In the genomic region with DNA sequence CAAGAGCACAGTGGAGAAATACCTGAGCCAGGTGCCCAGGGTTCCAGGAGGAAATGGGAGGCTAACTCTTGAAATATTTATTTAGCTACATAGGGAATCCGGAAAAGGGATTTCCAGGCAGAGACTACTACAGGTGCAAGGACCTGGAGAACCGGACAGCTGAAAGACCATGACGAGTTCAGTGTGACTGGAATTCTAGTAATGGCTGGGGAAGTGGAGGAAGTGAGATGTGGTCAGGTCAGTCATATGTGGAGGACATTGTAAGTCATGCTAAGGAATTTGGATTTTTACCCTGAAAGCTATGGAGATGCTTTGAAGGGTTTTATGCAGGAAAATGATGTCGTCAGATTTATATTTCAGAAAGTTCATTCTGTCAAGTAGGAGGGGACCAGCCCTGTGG, we compare ENCODE assay signal across 7 cellular contexts. TPM values are rescaled to one million over a fixed set of nuclear protein-coding genes. Genes with fewer than 3 reads are reported as not detected.
DNase-seq lines count a peak whose midpoint lies in the region; ATAC-seq, FAIRE-seq and TF ChIP-seq lines count a peak whose summit lies in the region.

No MANE protein-coding gene starts in this region.

- peak overlapping the region; percentile 97 for H3K27ac Mint-ChIP-seq in T-helper 17 cell

- no peak for ATAC-seq in T-helper 17 cell
- no peak for ATAC-seq in GM19328 (IDR thresholded peaks at IDR 0.05; ENCODE audit: unreplicated experiment)

- no peak for FAIRE-seq in HTR-8/SVneo (lab: Jason Lieb, UNC)

- peak overlapping the region; percentile 98 for H3K4me3 Mint-ChIP-seq in T-helper 17 cell

- no peak for TF ChIP-seq CTCF in fibroblast of pulmonary artery (IDR thresholded peaks at IDR 0.05; ENCODE audit: low read length, missing control alignments)

- peak overlapping the region in 13 of 21 experiments; percentile 3 to 100 (median 98) for H3K27ac ChIP-seq in skin epidermis

- H3K4me1 Mint-ChIP-seq in T-helper 17 cell: peaks cover 60% of the 10 kb centered on the region

- H3K27me3 Mint-ChIP-seq in T-helper 17 cell: no peaks in the 10 kb centered on the region

- peak overlapping the region; percentile 83 for H3K4me3 ChIP-seq in fibroblast of pulmonary artery (replicated peaks; ENCODE audit: low read depth, low read length)
- H3K4me3 ChIP-seq in skin epidermis: peak overlapping the region; percentile 5 to 100 (median 86)

- no peaks in the 10 kb centered on the region for H3K9me3 ChIP-seq in T-helper 17 cell (ENCODE audit: control insufficient read depth, low read length, poor library complexity, severe bottlenecking)

- peak; percentile 32 for DNase-seq in HCEC 1CT
- no peak for DNase-seq in T-helper 17 cell
- no peak for DNase-seq in fibroblast of pulmonary artery (ENCODE audit: low read depth)
- no peak for DNase-seq in HTR-8/SVneo (ENCODE audit: insufficient read length, low spot score)
- DNase-seq in NOMO-1 (lab: John Stamatoyannopoulos, UW; ENCODE audit: unreplicated experiment in 2 of 2): no peak

- H3K36me3 Mint-ChIP-seq in T-helper 17 cell (ENCODE audit: low read depth): peaks cover 18% of the 10 kb centered on the region

RNA-seq across cellular contexts. Expression of a gene that starts 1.8 kb away (rescaled TPM):
- total RNA-seq in T-helper 17 cell: 100 to 1,000 TPM; 244 to 273 TPM

RNA-seq across cellular contexts. Expression of a gene that starts 54.7 kb away (rescaled TPM):
- 10 to 100 TPM; 39.7 to 41.3 TPM for total RNA-seq in T-helper 17 cell
